In genomic region chr16:75097941-75098897, GRCh38 we compare ENCODE assay signal across 8 cellular contexts. TPM values are rescaled to one million over a fixed set of nuclear protein-coding genes. Genes with fewer than 3 reads are reported as not detected.
DNase-seq lines count a peak whose midpoint lies in the region; ATAC-seq, FAIRE-seq and TF ChIP-seq lines count a peak whose summit lies in the region.

No MANE protein-coding gene starts in this region.

- no peak for TF ChIP-seq CTCF in GM10266 (IDR thresholded peaks at IDR 0.05; ENCODE audit: control insufficient read depth, insufficient read depth, low read depth, missing control alignments)

- no peak overlapping the region for H2AK5ac ChIP-seq in trophoblast cell (ENCODE audit: low read length)

- no peak overlapping the region for H4K8ac ChIP-seq in trophoblast cell (ENCODE audit: low read depth, low read length)

- H3K4me3 ChIP-seq in HUES48 (ENCODE audit: low read depth, low read length) (no peak overlapping the region), trophoblast cell (ENCODE audit: low read depth, low read length) (no peak overlapping the region)

- no peak overlapping the region for H3K9ac ChIP-seq in HUES48 (ENCODE audit: low read depth, low read length)
- no peak overlapping the region for H3K9ac ChIP-seq in trophoblast cell (ENCODE audit: low read length)

- H3K4me1 ChIP-seq in HUES48 (ENCODE audit: control insufficient read depth, insufficient read depth, low read length), result peaks cover 34% of the 10 kb centered on the region
- peaks cover 36 to 53% of the 10 kb centered on the region in 2 experiments for H3K4me1 ChIP-seq in trophoblast cell (ENCODE audit: control insufficient read depth in 1 of 2, insufficient read depth in 2 of 2, low read length in 2 of 2)

- TF ChIP-seq POLR2A in GM12891 (IDR thresholded peaks at IDR 0.05; ENCODE audit: low read depth, low read length), result no peak

- no peak overlapping the region for H3K23ac ChIP-seq in trophoblast cell (ENCODE audit: low read length)

- no peak overlapping the region for H3K4ac ChIP-seq in trophoblast cell (ENCODE audit: low read depth, low read length)

- no peak overlapping the region for H3K14ac ChIP-seq in trophoblast cell (ENCODE audit: low read length)

- no CpG with 5 or more reads among the region's 15 CpGs for WGBS in trophoblast cell (ENCODE audit: extremely low coverage, insufficient coverage, insufficient read length)

- no peak overlapping the region for H2BK12ac ChIP-seq in trophoblast cell (ENCODE audit: low read length)

- H4K91ac ChIP-seq in trophoblast cell (ENCODE audit: low read depth, low read length), result no peak overlapping the region

- peaks cover 17% of the 10 kb centered on the region for H3K79me1 ChIP-seq in trophoblast cell (ENCODE audit: low read length)

- peaks cover 9% of the 10 kb centered on the region for H3K36me3 ChIP-seq in HUES48 (ENCODE audit: control insufficient read depth, insufficient read depth, low read length)
- H3K36me3 ChIP-seq in trophoblast cell (ENCODE audit: control insufficient read depth in 1 of 2, insufficient read depth in 2 of 2, low read length in 2 of 2), result peaks cover 10 to 14% of the 10 kb centered on the region in 2 experiments

- H3K27me3 ChIP-seq in HUES48 (ENCODE audit: control insufficient read depth, insufficient read depth, low read length) (no peaks in the 10 kb centered on the region), trophoblast cell (ENCODE audit: insufficient read depth, low read length) (no peaks in the 10 kb centered on the region)

- H2BK5ac ChIP-seq in trophoblast cell (ENCODE audit: low read depth, low read length, poor library complexity), result no peak overlapping the region

- no peak overlapping the region for H2BK120ac ChIP-seq in trophoblast cell (ENCODE audit: insufficient read depth, low read length, poor library complexity)

- DNase-seq in GM12891 (ENCODE audit: insufficient read length, low spot score) (peak; percentile 55), trophoblast cell (peak in 1 of 2 donors; percentile 40), T1000 (lab: John Stamatoyannopoulos, UW) (no peak), GM10266 (ENCODE audit: extremely low spot score) (no peak)
- DNase-seq in activated T-helper 1 cell treated with anti-CD3 and anti-CD28 coated beads, Interleukin-2, amount 50 U/mL, for 16 hours (ENCODE audit: low read depth in 1 of 2, low spot score in 1 of 2), result peak; percentile 35 to 56

- peak overlapping the region; percentile 14 for H3K27ac ChIP-seq in HUES48 (ENCODE audit: low read depth, low read length)
- no peak overlapping the region for H3K27ac ChIP-seq in trophoblast cell (ENCODE audit: low read depth, low read length)

- peak; percentile 95 for FAIRE-seq in GM12891 (lab: Jason Lieb, UNC)

- peak overlapping the region; percentile 27 for H3K18ac ChIP-seq in trophoblast cell (ENCODE audit: low read length)

- H4K12ac ChIP-seq in trophoblast cell (ENCODE audit: low read depth, low read length), result no peak overlapping the region

- no peak overlapping the region for H2AFZ ChIP-seq in trophoblast cell (ENCODE audit: insufficient read depth, low read length, poor library complexity)

- no peak overlapping the region for H3K4me2 ChIP-seq in trophoblast cell (ENCODE audit: low read length)

- peaks cover 6% of the 10 kb centered on the region for H3K79me2 ChIP-seq in trophoblast cell (ENCODE audit: control insufficient read depth, insufficient read depth, low read length, poor library complexity)

- H3K9me3 ChIP-seq in HUES48 (ENCODE audit: control insufficient read depth, insufficient read depth, low read length) (no peaks in the 10 kb centered on the region), trophoblast cell (ENCODE audit: insufficient read depth, low read depth, low read length) (no peaks in the 10 kb centered on the region)

- ATAC-seq in HG03571 (IDR thresholded peaks at IDR 0.05; ENCODE audit: unreplicated experiment) (no peak), HG02840 (IDR thresholded peaks at IDR 0.05; ENCODE audit: low FRiP score, unreplicated experiment) (no peak)

TF ChIP-seq in GM12891, 5 proteins besides CTCF, POLR2A, EP300 and RAD21:
- TF ChIP-seq PAX5 (IDR thresholded peaks at IDR 0.05; ENCODE audit: insufficient read depth, low read length, severe bottlenecking) (peak; percentile 63), POLR2AphosphoS5 (IDR thresholded peaks at IDR 0.05; ENCODE audit: low read depth, low read length) (no peak)

RNA-seq across cellular contexts. Expression of gene LDHD, which starts 18.4 kb away (rescaled TPM):
- 0.05 TPM for polyA plus RNA-seq in GM12891 (2012; ENCODE audit: low read depth, missing spikeins)
- polyA plus RNA-seq in trophoblast cell (2013), result 0.08 and 0.15 TPM in 2 replicates

RNA-seq across cellular contexts. Expression of gene ZFP1, which starts 50.1 kb away (rescaled TPM):
- polyA plus RNA-seq in GM12891 (2012; ENCODE audit: low read depth, missing spikeins), result 6.8 TPM
- 8.6 and 8.7 TPM in 2 replicates for polyA plus RNA-seq in trophoblast cell (2013)

Comparison
In these comparisons a context has a peak if more than half of its experiments do, and no peak if none do; other contexts are left out.
1. DNase-seq: peak in GM12891 (single experiment) and activated T-helper 1 cell treated with anti-CD3 and anti-CD28 coated beads, Interleukin-2, amount 50 U/mL, for 16 hours (2 of 2); none in T1000 (single experiment) and GM10266 (single experiment).